ENCODE assay signal across 8 cellular contexts in genomic region chr11:48116843-48117242, GRCh38.
DNase-seq lines count a peak whose midpoint lies in the region; ATAC-seq, FAIRE-seq and TF ChIP-seq lines count a peak whose summit lies in the region.
"Had no signal": no experiment of that assay in that cellular context is flagged by ENCODE, and none has a peak within 500 bp of the region (broad histone marks: within the 10 kb centered on the region; RNA-seq: fewer than 3 reads in every experiment).

No MANE protein-coding gene starts in this region.

- FAIRE-seq in GM12878 (lab: Jason Lieb, UNC): no peak
- FAIRE-seq in frontal cortex (lab: Jason Lieb, UNC): no peak

- H3K27ac Mint-ChIP-seq in neural crest cell (ENCODE audit: unreplicated experiment): no peak overlapping the region

- BruUV-seq in GM12878 (replicated peaks; lab: Mats Ljungman, UMichigan): no TSS peak

- H3K4me1 Mint-ChIP-seq in neural crest cell: peaks cover 4% of the 10 kb centered on the region

- RAD21 ChIA-PET in GM12878 (lab: Charles Lee; ENCODE audit: unreplicated experiment): no interaction called here

- CTCF ChIA-PET in GM12878 (lab: Yijun Ruan, JAX): interaction anchor here (0.7 kb wide), 1 partner anchor 182 kb away, joined by 3 read pairs; no protein-coding TSS in a partner anchor

- H3K4me3 ChIP-seq in GM12875 (ENCODE audit: low read depth, low read length) (no peak overlapping the region), GM12878 (no peak overlapping the region)

- no peak overlapping the region for H3K9ac ChIP-seq in GM12878 (ENCODE audit: control insufficient read depth, insufficient read depth, low read length)

- no peaks in the 10 kb centered on the region for H3K27me3 ChIP-seq in GM12878 (replicated peaks in 1 of 2; ENCODE audit: control insufficient read depth in 2 of 2, insufficient read depth in 2 of 2, low read length in 1 of 2)

- no peaks in the 10 kb centered on the region for H4K20me1 ChIP-seq in GM12878 (ENCODE audit: control insufficient read depth, insufficient read depth)

- H3K4me3 Mint-ChIP-seq in neural crest cell: no peak overlapping the region

- peaks cover 24% of the 10 kb centered on the region for H3K36me3 Mint-ChIP-seq in neural crest cell (ENCODE audit: low read depth)

- intact Hi-C loops in GM12878 (cut with micrococcal nuclease; ENCODE audit: unreplicated experiment): no loop called here

- no peak for TF ChIP-seq EP300 in GM12878 (IDR thresholded peaks at IDR 0.05; ENCODE audit: borderline replicate concordance in 1 of 2, control insufficient read depth in 1 of 2, low read depth in 2 of 2, low read length in 2 of 2)

- ATAC-seq in HG03565 (IDR thresholded peaks at IDR 0.05; ENCODE audit: unreplicated experiment): peak; percentile 50
- ATAC-seq in GM12878: peak; percentile 69; the same call in 2 of the 3 replicates

- H3K36me3 ChIP-seq in GM12878 (ENCODE audit: control insufficient read depth in 2 of 2, insufficient read depth in 2 of 2, low read length in 1 of 2): 0 out of 4 replicates have a peak, but pooled peaks cover 0 to 6% of the 10 kb centered on the region in 2 experiments

- H3K9me3 Mint-ChIP-seq in neural crest cell: peaks cover 14% of the 10 kb centered on the region

- H3K27ac ChIP-seq in GM12878 (ENCODE audit: control insufficient read depth, insufficient read depth): no peak overlapping the region

- no peak overlapping the region for H3K4me2 ChIP-seq in GM12878 (ENCODE audit: control insufficient read depth, insufficient read depth)

- H3K4me1 ChIP-seq in GM12878 (ENCODE audit: control insufficient read depth, insufficient read depth, low read length): no peaks in the 10 kb centered on the region

- in situ Hi-C loops in GM12878 (cut with MboI): no loop called here

- no peak overlapping the region for H2AFZ ChIP-seq in GM12878 (ENCODE audit: control insufficient read depth, low read depth, low read length)

- 0 out of 2 replicates have a peak, but pooled peaks have one; percentile 4 for TF ChIP-seq RAD21 in GM12878 (IDR thresholded peaks at IDR 0.05; ENCODE audit: insufficient read depth, low read depth, low read length)

- TF ChIP-seq CTCF in GM12875 (IDR thresholded peaks at IDR 0.05; ENCODE audit: borderline replicate concordance, insufficient read depth, low read depth, low read length): peak; percentile 53
- peak; percentile 6 to 50 (median 43); a peak in 3 of 6 replicates for TF ChIP-seq CTCF in GM12878 (IDR thresholded peaks at IDR 0.05 in 2 of 3, conservative IDR thresholded peaks at IDR 0.05 in 1 of 3; ENCODE audit: control insufficient read depth in 2 of 3, extremely low read depth in 1 of 3, insufficient read depth in 1 of 3, low read depth in 3 of 3, low read length in 3 of 3)
- peak; percentile 57 for TF ChIP-seq CTCF in neural crest cell (conservative IDR thresholded peaks at IDR 0.05)

- no peaks in the 10 kb centered on the region for H3K79me2 ChIP-seq in GM12878 (ENCODE audit: control insufficient read depth, insufficient read depth, low read length)

- SMC1A ChIA-PET in GM12878 (lab: Charles Lee; ENCODE audit: uncharacterized antibody, unreplicated experiment): interaction anchor here (0.6 kb wide), 1 partner anchor 191 kb away, joined by 3 read pairs; no protein-coding TSS in a partner anchor

- DNase-seq in GM12878 (ENCODE audit: low read depth, low spot score) (no peak), neural crest cell (ENCODE audit: low read depth, low spot score) (no peak), superior temporal gyrus (ENCODE audit: extremely low spot score) (no peak), cerebellum (ENCODE audit: low spot score) (no peak), frontal cortex (ENCODE audit: low spot score in 2 of 2) (no peak)
- DNase-seq: activated CD4-positive, CD25-positive, alpha-beta regulatory T cell treated with anti-CD3 and anti-CD28 coated beads, Interleukin-2, amount 50 U/mL, for 72 hours had no signal

- POLR2A ChIA-PET in GM12878 (lab: Charles Lee): no interaction called here

- no peaks in the 10 kb centered on the region for H3K27me3 Mint-ChIP-seq in neural crest cell (ENCODE audit: low read depth)

- H3K9me3 ChIP-seq in GM12878 (replicated peaks; ENCODE audit: control insufficient read depth, insufficient read depth, low read length): peaks cover 9% of the 10 kb centered on the region; the same call in 2 of the 3 replicates

- no peak for TF ChIP-seq POLR2A in GM12878 (IDR thresholded peaks at IDR 0.05; ENCODE audit: low read depth, low read length)

TF ChIP-seq in GM12878, 131 proteins besides CTCF, POLR2A, EP300 and RAD21:
- TF ChIP-seq, protein P1, sequence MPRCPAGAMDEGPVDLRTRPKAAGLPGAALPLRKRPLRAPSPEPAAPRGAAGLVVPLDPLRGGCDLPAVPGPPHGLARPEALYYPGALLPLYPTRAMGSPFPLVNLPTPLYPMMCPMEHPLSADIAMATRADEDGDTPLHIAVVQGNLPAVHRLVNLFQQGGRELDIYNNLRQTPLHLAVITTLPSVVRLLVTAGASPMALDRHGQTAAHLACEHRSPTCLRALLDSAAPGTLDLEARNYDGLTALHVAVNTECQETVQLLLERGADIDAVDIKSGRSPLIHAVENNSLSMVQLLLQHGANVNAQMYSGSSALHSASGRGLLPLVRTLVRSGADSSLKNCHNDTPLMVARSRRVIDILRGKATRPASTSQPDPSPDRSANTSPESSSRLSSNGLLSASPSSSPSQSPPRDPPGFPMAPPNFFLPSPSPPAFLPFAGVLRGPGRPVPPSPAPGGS (IDR thresholded peaks at IDR 0.05; ENCODE audit: borderline replicate concordance, insufficient read depth, low read depth, low read length, poor library complexity, severe bottlenecking): no peak
- TF ChIP-seq NKRF (conservative IDR thresholded peaks at IDR 0.05) (no peak), CBX3 (IDR thresholded peaks at IDR 0.05; ENCODE audit: borderline replicate concordance, low read depth) (no peak)
